Comparison of ENCODE assay signal across 1 cellular context in genomic region chr20:17946572-17947473, GRCh38.
TF ChIP-seq lines count a peak whose summit lies in the region.

No MANE protein-coding gene starts in this region.

TF ChIP-seq in H1, 55 proteins besides CTCF, POLR2A, EP300 and RAD21:
- TF ChIP-seq ZNF274 (IDR thresholded peaks at IDR 0.05; ENCODE audit: borderline replicate concordance, extremely low read depth, low read length) (no peak), BRCA1 (IDR thresholded peaks at IDR 0.05; ENCODE audit: low read depth, low read length) (no peak), NRF1 (IDR thresholded peaks at IDR 0.05; ENCODE audit: low read depth, low read length) (no peak), TCF12 (IDR thresholded peaks at IDR 0.05; ENCODE audit: low read depth, low read length) (no peak), USF2 (IDR thresholded peaks at IDR 0.05; ENCODE audit: low read length) (no peak), CREB1 (IDR thresholded peaks at IDR 0.05) (no peak), KDM1A (IDR thresholded peaks at IDR 0.05; ENCODE audit: borderline replicate concordance, low read length) (no peak), CHD7 (IDR thresholded peaks at IDR 0.05; ENCODE audit: insufficient replicate concordance, low read length) (no peak), HDAC2 (IDR thresholded peaks at IDR 0.05; ENCODE audit: borderline replicate concordance in 1 of 2, low read depth in 2 of 2, low read length in 2 of 2) (no peak), JUND (IDR thresholded peaks at IDR 0.05; ENCODE audit: low read length) (no peak), KDM5A (IDR thresholded peaks at IDR 0.05; ENCODE audit: low read length) (no peak), SAP30 (IDR thresholded peaks at IDR 0.05; ENCODE audit: insufficient read depth, insufficient replicate concordance, low read length) (no peak), TBP (IDR thresholded peaks at IDR 0.05; ENCODE audit: low read depth, low read length) (no peak), PHF8 (conservative IDR thresholded peaks at IDR 0.05; ENCODE audit: low read depth, low read length) (no peak), SP4 (IDR thresholded peaks at IDR 0.05; ENCODE audit: low read length) (no peak), CHD2 (IDR thresholded peaks at IDR 0.05; ENCODE audit: low read length) (no peak), KDM4A (IDR thresholded peaks at IDR 0.05; ENCODE audit: low read depth, low read length, severe bottlenecking) (no peak)
